16 cellular contexts compared by ENCODE assay signal in the genomic region with DNA sequence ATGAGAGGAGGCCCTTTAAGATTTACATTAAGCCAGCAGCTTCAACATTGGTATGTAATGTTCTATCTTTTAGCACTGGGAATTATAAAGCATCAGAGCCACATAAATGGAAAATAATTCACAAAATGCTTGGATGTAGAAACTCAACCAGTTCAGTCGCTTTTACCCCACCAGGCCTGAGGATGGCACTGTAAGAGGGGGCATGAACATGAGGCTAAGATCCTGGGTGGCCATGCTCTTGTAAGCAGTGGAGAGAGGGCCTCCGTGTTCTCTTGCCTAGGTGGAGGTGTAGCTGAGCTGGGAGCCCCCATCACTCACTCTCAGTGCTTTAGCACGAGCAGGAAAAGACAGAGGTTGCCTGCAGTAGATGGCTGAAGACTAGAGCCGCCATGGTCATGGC.
DNase-seq lines count a peak whose midpoint lies in the region; ATAC-seq and TF ChIP-seq lines count a peak whose summit lies in the region.
"Had no signal": no experiment of that assay in that cellular context is flagged by ENCODE, and none has a peak within 500 bp of the region (broad histone marks: within the 10 kb centered on the region; RNA-seq: fewer than 3 reads in every experiment).

No MANE protein-coding gene starts in this region.

- H2BK5ac ChIP-seq in H9 (ENCODE audit: insufficient read length, low read length) = no peak overlapping the region

- H4K5ac ChIP-seq in H9 (ENCODE audit: insufficient read length, low read depth, low read length) = no peak overlapping the region

- H3K79me2 ChIP-seq in H9 (ENCODE audit: insufficient read depth, low read length) (no peaks in the 10 kb centered on the region), hepatocyte (no peaks in the 10 kb centered on the region)

- no CpG with 5 or more reads among the region's 4 CpGs for WGBS in H9 (ENCODE audit: extremely low coverage, insufficient read length, low lambda C conversion rate)
- WGBS in hepatocyte (ENCODE audit: low lambda C conversion rate, missing lambda C conversion rate) = 82% methylated on average over 4 of the region's 4 CpGs

- no peak overlapping the region for H4K91ac ChIP-seq in H9 (ENCODE audit: insufficient read length, low read depth, low read length)

- H2AFZ ChIP-seq in H9 (ENCODE audit: low read length) (peak overlapping the region; percentile 18), hepatocyte (no peak overlapping the region)

- no peak overlapping the region for H3K23ac ChIP-seq in H9 (ENCODE audit: insufficient read length, low read depth, low read length)

- no peak overlapping the region for H3K4me2 ChIP-seq in H9 (ENCODE audit: insufficient read depth, insufficient read length, low read length)
- H3K4me2 ChIP-seq in hepatocyte = no peak overlapping the region

- H3K27ac Mint-ChIP-seq in H9 = peak overlapping the region in 2 of 3 experiments; percentile 73 to 76; a peak in 2 of 7 replicates
- no peak overlapping the region for H3K27ac Mint-ChIP-seq in stimulated activated naive CD8-positive, alpha-beta T cell treated with anti-CD3 and anti-CD28 coated beads, Interleukin-15, amount 100 ng/mL, for 72 hours
- H3K27ac Mint-ChIP-seq: mesothelial cell of epicardium; stimulated activated naive B cell treated with anti-CD40 and anti-IgM and Interleukin-4, amounts not matched to agents 10 μg/mL and 1 μg/mL and 100 μg/mL, for 72 hours had no signal

- no peaks in the 10 kb centered on the region for H3K36me3 ChIP-seq in hepatocyte (replicated peaks; ENCODE audit: insufficient read depth, low read depth)

- ATAC-seq in stimulated activated naive CD8-positive, alpha-beta T cell treated with anti-CD3 and anti-CD28 coated beads, Interleukin-15, amount 100 ng/mL, for 72 hours = no peak
- ATAC-seq in HG02870 (IDR thresholded peaks at IDR 0.05; ENCODE audit: unreplicated experiment) (no peak), HG03039 (IDR thresholded peaks at IDR 0.05; ENCODE audit: unreplicated experiment) (no peak)
- ATAC-seq: activated T-cell treated with anti-CD3 and anti-CD28 coated beads, Interleukin-2, amount 50 U/mL, for 4 hours; stimulated activated naive B cell treated with anti-CD40 and anti-IgM and Interleukin-4, amounts not matched to agents 10 μg/mL and 1 μg/mL and 100 μg/mL, for 72 hours had no signal

- H4K8ac ChIP-seq in H9 (replicated peaks; ENCODE audit: insufficient read length, low read depth, low read length) = no peak overlapping the region

- peaks cover 0 to 4% (median 1%) of the 10 kb centered on the region in 3 experiments; a peak in 2 of 7 replicates for H3K36me3 Mint-ChIP-seq in H9 (ENCODE audit: insufficient read depth in 1 of 3, low read depth in 3 of 3)
- H3K36me3 Mint-ChIP-seq: CD4-positive, CD25-positive, alpha-beta regulatory T cell; mesothelial cell of epicardium; stimulated activated naive B cell treated with anti-CD40 and anti-IgM and Interleukin-4, amounts not matched to agents 10 μg/mL and 1 μg/mL and 100 μg/mL, for 72 hours had no signal

- H3K27ac ChIP-seq in H9 (ENCODE audit: insufficient read length, low read depth, low read length) (no peak overlapping the region), hepatocyte (peak overlapping the region; percentile 48)
- H3K27ac ChIP-seq: epithelial cell of prostate had no signal

- no peak overlapping the region for H2BK20ac ChIP-seq in H9 (ENCODE audit: low read depth, low read length, poor library complexity, severe bottlenecking)

- H2BK15ac ChIP-seq in H9 (ENCODE audit: low read depth, low read length) = no peak overlapping the region

- no peak overlapping the region for H3K4me3 ChIP-seq in AG04449 (ENCODE audit: low read depth, low read length)
- no peak overlapping the region for H3K4me3 ChIP-seq in WI38 (ENCODE audit: low read depth, low read length)
- no peak overlapping the region for H3K4me3 ChIP-seq in hepatocyte

- CTCF ChIA-PET in AG04449 (lab: Yijun Ruan, JAX) = interaction anchor here (0.8 to 1.6 kb wide), 2 partner anchors 12 to 142 kb away, joined by 3 to 4 read pairs; no protein-coding TSS in a partner anchor

- H3K14ac ChIP-seq in H9 (ENCODE audit: insufficient read depth, low read length) = peak overlapping the region; percentile 1; the same call in 1 of the 2 replicates

- no peaks in the 10 kb centered on the region; the same call in 1 of the 2 replicates for H3K4me1 ChIP-seq in H9 (ENCODE audit: insufficient read depth, low read length)
- no peaks in the 10 kb centered on the region for H3K4me1 ChIP-seq in hepatocyte (ENCODE audit: insufficient read depth)

- H3K56ac ChIP-seq in H9 (ENCODE audit: insufficient read length, low read depth, low read length) = no peak overlapping the region

- no peak overlapping the region for H3K9ac ChIP-seq in H9 (ENCODE audit: extremely low read depth, insufficient read length, low read length)

- H3K27me3 Mint-ChIP-seq in H9 (ENCODE audit: low read depth) = peaks cover 2% of the 10 kb centered on the region; the same call in 1 of the 2 replicates
- no peaks in the 10 kb centered on the region for H3K27me3 Mint-ChIP-seq in stimulated activated naive CD8-positive, alpha-beta T cell treated with anti-CD3 and anti-CD28 coated beads, Interleukin-15, amount 100 ng/mL, for 72 hours
- H3K27me3 Mint-ChIP-seq: CD4-positive, CD25-positive, alpha-beta regulatory T cell had no signal

- H3K79me1 ChIP-seq in H9 (ENCODE audit: insufficient read depth, low read depth, low read length, poor library complexity, severe bottlenecking) = no peaks in the 10 kb centered on the region

- no peak overlapping the region for H3T11ph ChIP-seq in H9 (ENCODE audit: low read length)

- DNase-seq in AG04449 (ENCODE audit: low read depth, low spot score) (no peak), H9 (no peak), hepatocyte (ENCODE audit: low spot score) (no peak), GOT3 (lab: John Stamatoyannopoulos, UW) (no peak)
- no peak for DNase-seq in stimulated activated naive CD8-positive, alpha-beta T cell treated with anti-CD3 and anti-CD28 coated beads, Interleukin-15, amount 100 ng/mL, for 72 hours
- DNase-seq: activated T-cell treated with anti-CD3 and anti-CD28 coated beads, Interleukin-2, amount 50 U/mL, for 4 hours; aorta; NCI-H1930; posterior cingulate gyrus; stimulated activated naive B cell treated with anti-CD40 and anti-IgM and Interleukin-4, amounts not matched to agents 10 μg/mL and 1 μg/mL and 100 μg/mL, for 72 hours had no signal

- no peak overlapping the region for H3K4ac ChIP-seq in H9 (ENCODE audit: low read depth, low read length)

- H2BK12ac ChIP-seq in H9 (ENCODE audit: insufficient read length, low read depth, low read length) = no peak overlapping the region

- peaks cover 0 to 10% of the 10 kb centered on the region in 2 experiments; a peak in 3 of 5 replicates for H3K9me3 Mint-ChIP-seq in H9
- H3K9me3 Mint-ChIP-seq in stimulated activated naive CD8-positive, alpha-beta T cell treated with anti-CD3 and anti-CD28 coated beads, Interleukin-15, amount 100 ng/mL, for 72 hours = peaks cover 0 to 4% of the 10 kb centered on the region in 2 donors
- H3K9me3 Mint-ChIP-seq: activated T-cell treated with anti-CD3 and anti-CD28 coated beads, Interleukin-2, amount 50 U/mL, for 4 hours; CD4-positive, CD25-positive, alpha-beta regulatory T cell; stimulated activated naive B cell treated with anti-CD40 and anti-IgM and Interleukin-4, amounts not matched to agents 10 μg/mL and 1 μg/mL and 100 μg/mL, for 72 hours had no signal

- H2AK5ac ChIP-seq in H9 (ENCODE audit: insufficient read length, low read length) = no peak overlapping the region

- peak overlapping the region; percentile 37 for H3K18ac ChIP-seq in H9 (ENCODE audit: insufficient read length, low read depth, low read length)

- H3K4me1 Mint-ChIP-seq in H9 = peaks cover 26 to 27% of the 10 kb centered on the region in 2 experiments
- H3K4me1 Mint-ChIP-seq in stimulated activated naive CD8-positive, alpha-beta T cell treated with anti-CD3 and anti-CD28 coated beads, Interleukin-15, amount 100 ng/mL, for 72 hours = peaks cover 8% of the 10 kb centered on the region

- no peak overlapping the region for H3K4me3 Mint-ChIP-seq in H9
- H3K4me3 Mint-ChIP-seq in stimulated activated naive CD8-positive, alpha-beta T cell treated with anti-CD3 and anti-CD28 coated beads, Interleukin-15, amount 100 ng/mL, for 72 hours = no peak overlapping the region
- H3K4me3 Mint-ChIP-seq: activated T-cell treated with anti-CD3 and anti-CD28 coated beads, Interleukin-2, amount 50 U/mL, for 4 hours; mesothelial cell of epicardium; stimulated activated naive B cell treated with anti-CD40 and anti-IgM and Interleukin-4, amounts not matched to agents 10 μg/mL and 1 μg/mL and 100 μg/mL, for 72 hours had no signal

- H3K27me3 ChIP-seq in H9 (ENCODE audit: insufficient read depth, low read length) (no peaks in the 10 kb centered on the region), hepatocyte (no peaks in the 10 kb centered on the region)

- POLR2A ChIA-PET in AG04449 (lab: Yijun Ruan, JAX) = no interaction called here

- H3K23me2 ChIP-seq in H9 (ENCODE audit: insufficient read length, low read depth, low read length, poor library complexity, severe bottlenecking) = no peaks in the 10 kb centered on the region

- H3K9me3 ChIP-seq in H9 (ENCODE audit: control insufficient read depth, low read depth, low read length) (no peaks in the 10 kb centered on the region), hepatocyte (ENCODE audit: low read depth) (no peaks in the 10 kb centered on the region)

- H2BK120ac ChIP-seq in H9 (ENCODE audit: low read depth, low read length, poor library complexity, severe bottlenecking) = no peak overlapping the region

- no peaks in the 10 kb centered on the region for H4K20me1 ChIP-seq in H9 (ENCODE audit: control insufficient read depth, insufficient read depth, insufficient read length)
- H4K20me1 ChIP-seq in hepatocyte (ENCODE audit: insufficient read depth, poor library complexity, severe bottlenecking) = no peaks in the 10 kb centered on the region

- peak; percentile 14 for TF ChIP-seq CTCF in AG04449 (IDR thresholded peaks at IDR 0.05; ENCODE audit: insufficient read depth, low read length, missing control alignments)
- peak; percentile 65 for TF ChIP-seq CTCF in H9 (conservative IDR thresholded peaks at IDR 0.05)
- peak; percentile 13; the same call in 1 of the 2 replicates for TF ChIP-seq CTCF in WI38 (IDR thresholded peaks at IDR 0.05; ENCODE audit: low read depth, low read length)
- no peak for TF ChIP-seq CTCF in hepatocyte (IDR thresholded peaks at IDR 0.05; ENCODE audit: poor library complexity)

- H3K9me2 ChIP-seq in hepatocyte (replicated peaks; ENCODE audit: insufficient read depth) = no peaks in the 10 kb centered on the region

Comparison
In these comparisons a context has a peak if more than half of its experiments do, and no peak if none do; other contexts are left out.
1. H3K27ac Mint-ChIP-seq: peak in H9 (2 of 3); none in stimulated activated naive CD8-positive, alpha-beta T cell treated with anti-CD3 and anti-CD28 coated beads, Interleukin-15, amount 100 ng/mL, for 72 hours (0 of 2).